Comparison of ENCODE assay signal across 20 cellular contexts in the genomic region with DNA sequence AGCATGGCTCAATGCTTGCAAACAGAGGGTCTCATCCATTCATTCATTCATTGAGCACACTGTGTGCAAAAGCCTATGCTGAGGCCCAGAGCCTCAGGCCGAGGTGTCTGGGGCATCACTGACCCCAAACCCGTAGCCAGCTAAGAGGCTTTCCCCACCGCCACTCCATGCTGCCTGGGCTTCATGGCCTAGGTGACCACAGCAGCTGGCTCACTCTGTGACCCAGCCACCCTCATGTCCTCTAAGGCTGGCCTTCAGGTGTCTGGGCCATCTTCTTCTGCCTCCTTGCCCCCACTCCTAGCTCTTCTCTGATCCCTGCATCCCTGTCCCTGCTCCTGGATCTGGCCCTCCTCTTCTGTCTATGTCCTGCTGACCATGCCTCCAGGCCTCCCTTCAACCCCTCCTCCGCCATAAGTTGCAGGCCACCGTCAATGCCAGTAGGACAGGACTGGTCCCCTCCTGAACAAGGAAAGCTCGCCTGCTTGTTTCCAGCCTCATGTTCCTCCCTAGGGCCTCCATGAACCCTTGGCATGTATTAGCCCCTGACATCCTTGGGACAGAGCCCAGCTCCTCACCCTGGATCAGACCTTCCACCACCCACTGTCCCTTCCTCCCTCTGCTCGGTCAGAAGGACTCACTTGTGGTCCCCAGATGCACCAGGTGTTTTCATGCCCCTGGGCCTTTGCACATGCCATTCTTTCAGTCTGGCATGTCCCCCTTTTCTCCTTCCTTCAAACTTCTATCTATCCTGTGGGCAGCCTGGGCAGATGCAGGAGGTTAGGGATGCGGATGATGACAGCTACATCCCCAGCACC.
DNase-seq lines count a peak whose midpoint lies in the region; ATAC-seq and TF ChIP-seq lines count a peak whose summit lies in the region.
"Had no signal": no experiment of that assay in that cellular context is flagged by ENCODE, and none has a peak within 500 bp of the region (broad histone marks: within the 10 kb centered on the region; RNA-seq: fewer than 3 reads in every experiment).

No MANE protein-coding gene starts in this region.

- H3K36me3 Mint-ChIP-seq in osteocyte (ENCODE audit: unreplicated experiment), result peaks cover 4% of the 10 kb centered on the region

- peaks cover 14% of the 10 kb centered on the region for H3K9me3 Mint-ChIP-seq in osteocyte (ENCODE audit: unreplicated experiment)
- H3K9me3 Mint-ChIP-seq: CD4-positive, alpha-beta T cell had no signal

- H3K4me3 Mint-ChIP-seq in osteocyte (ENCODE audit: unreplicated experiment), result no peak overlapping the region
- H3K4me3 Mint-ChIP-seq: CD4-positive, alpha-beta T cell had no signal

- H3K36me3 ChIP-seq in H7 (replicated peaks; ENCODE audit: control insufficient read depth, insufficient read depth, low read length), result no peaks in the 10 kb centered on the region
- H3K36me3 ChIP-seq: HAP-1 had no signal

- peaks cover 3% of the 10 kb centered on the region for H3K27me3 Mint-ChIP-seq in osteocyte (ENCODE audit: unreplicated experiment)
- H3K27me3 Mint-ChIP-seq: CD4-positive, alpha-beta T cell had no signal

- DNase-seq in activated T-cell treated with anti-CD3 and anti-CD28 coated beads, Interleukin-2, amount 50 U/mL, for 1 hour, result peak; percentile 4
- DNase-seq in activated T-cell treated with anti-CD3 and anti-CD28 coated beads for 4 hours, result no peak
- peak; percentile 12 for DNase-seq in H7
- peak; percentile 63 for DNase-seq in coronary artery (ENCODE audit: low spot score)
- peak; percentile 62 for DNase-seq in osteocyte (ENCODE audit: extremely low spot score, unreplicated experiment)
- no peak for DNase-seq in ecto neural progenitor cell (ENCODE audit: low spot score)
- DNase-seq: CD4-positive, alpha-beta T cell; EL; MM.1S; NCI-H1092; NCI-H146; NCI-H2029 treated with DMSO at 0.1 percent for 48 hours; NCI-H2171 treated with DMSO at 0.1 percent for 48 hours; NCI-H748 treated with DMSO at 0.1 percent for 48 hours; NK-92 treated with Interleukin-12 subunit alpha and Interleukin-12 subunit beta, amount 100 ng/mL, for 24 hours; Right ventricle myocardium superior had no signal

- no peaks in the 10 kb centered on the region for H3K27me3 ChIP-seq in H7 (ENCODE audit: control insufficient read depth, insufficient read depth, low read length)

- H3K27ac ChIP-seq in coronary artery, result no peak overlapping the region
- H3K27ac ChIP-seq: A549 had no signal

- no peak for ATAC-seq in HG02938 (IDR thresholded peaks at IDR 0.05; ENCODE audit: unreplicated experiment)
- ATAC-seq: A549, GM12878 had no signal

- TF ChIP-seq CTCF in coronary artery (IDR thresholded peaks at IDR 0.05), result no peak
- no peak for TF ChIP-seq CTCF in osteocyte (IDR thresholded peaks at IDR 0.05)

- H3K27ac Mint-ChIP-seq in osteocyte (ENCODE audit: unreplicated experiment), result no peak overlapping the region
- H3K27ac Mint-ChIP-seq: CD4-positive, alpha-beta T cell had no signal

- peaks cover 6% of the 10 kb centered on the region for H3K4me1 Mint-ChIP-seq in osteocyte (ENCODE audit: unreplicated experiment)

- H3K4me3 ChIP-seq in H7 (ENCODE audit: insufficient read depth, low read depth, low read length), result no peak overlapping the region
- no peak overlapping the region for H3K4me3 ChIP-seq in coronary artery
- H3K4me3 ChIP-seq: A549, GM12878, HAP-1 had no signal

Comparison
In these comparisons a context has a peak if more than half of its experiments do, and no peak if none do; other contexts are left out.
1. DNase-seq: peak in activated T-cell treated with anti-CD3 and anti-CD28 coated beads, Interleukin-2, amount 50 U/mL, for 1 hour (single experiment), H7 (single experiment), coronary artery (single experiment) and osteocyte (single experiment); none in activated T-cell treated with anti-CD3 and anti-CD28 coated beads for 4 hours (single experiment) and ecto neural progenitor cell (single experiment).